20 cellular contexts compared by ENCODE assay signal in genomic region chr1:20051218-20051829, GRCh38. TPM values are rescaled to one million over a fixed set of nuclear protein-coding genes. Genes with fewer than 3 reads are reported as not detected.
DNase-seq lines count a peak whose midpoint lies in the region; ATAC-seq, FAIRE-seq and TF ChIP-seq lines count a peak whose summit lies in the region.
"Had no signal": no experiment of that assay in that cellular context is flagged by ENCODE, and none has a peak within 500 bp of the region (broad histone marks: within the 10 kb centered on the region; RNA-seq: fewer than 3 reads in every experiment).

No MANE protein-coding gene starts in this region.

- H3K4me3 Mint-ChIP-seq in MCF 10A (ENCODE audit: unreplicated experiment), result no peak overlapping the region
- H3K4me3 Mint-ChIP-seq: CD4-positive, CD25-positive, alpha-beta regulatory T cell; IgD-negative memory B cell had no signal

- CTCF ChIA-PET in mammary epithelial cell (lab: Charles Lee; ENCODE audit: low non-redundant PET), result no interaction called here
- CTCF ChIA-PET in MCF 10A (lab: Yijun Ruan, JAX), result no interaction called here
- CTCF ChIA-PET in OCI-LY7 (lab: Charles Lee; ENCODE audit: unreplicated experiment), result no interaction called here

- H4K20me1 ChIP-seq in mammary epithelial cell (ENCODE audit: insufficient read depth, low read length) (no peaks in the 10 kb centered on the region), OCI-LY7 (ENCODE audit: insufficient read depth, low read length) (no peaks in the 10 kb centered on the region)
- H4K20me1 ChIP-seq: BLaER1 treated with 17β-estradiol and CSF1 and Interleukin-3, amounts not matched to agents 10 nM and 100 nM had no signal

- no peaks in the 10 kb centered on the region for H3K9me2 ChIP-seq in OCI-LY7 (ENCODE audit: insufficient read depth, low read length)

- H3K27ac Mint-ChIP-seq in MCF 10A (ENCODE audit: low read depth, unreplicated experiment), result no peak overlapping the region
- H3K27ac Mint-ChIP-seq: CD4-positive, CD25-positive, alpha-beta regulatory T cell; IgD-negative memory B cell had no signal

- H3K4me2 ChIP-seq in mammary epithelial cell (ENCODE audit: insufficient read depth, low read depth, low read length), result no peak overlapping the region
- H3K4me2 ChIP-seq in OCI-LY7 (ENCODE audit: low read length), result no peak overlapping the region
- H3K4me2 ChIP-seq: BLaER1 treated with 17β-estradiol and CSF1 and Interleukin-3, amounts not matched to agents 10 nM and 100 nM had no signal

- FAIRE-seq in endometrium (lab: Jason Lieb, UNC), result peak; percentile 21
- FAIRE-seq: GM12892, GM19239, H54 had no signal

- H3K36me3 ChIP-seq in mammary epithelial cell (ENCODE audit: insufficient read depth, low read length) (no peaks in the 10 kb centered on the region), OCI-LY7 (ENCODE audit: insufficient read depth, low read length) (no peaks in the 10 kb centered on the region)

- peaks cover 2% of the 10 kb centered on the region for H3K9me3 ChIP-seq in mammary epithelial cell (replicated peaks; ENCODE audit: insufficient read depth, low read length)
- H3K9me3 ChIP-seq in OCI-LY7 (ENCODE audit: low read length), result peaks cover 41% of the 10 kb centered on the region

- H3K4me1 ChIP-seq in mammary epithelial cell (ENCODE audit: insufficient read depth, low read length), result no peaks in the 10 kb centered on the region
- no peaks in the 10 kb centered on the region for H3K4me1 ChIP-seq in OCI-LY7 (ENCODE audit: insufficient read depth, low read length, poor library complexity, severe bottlenecking)

- H3K9me3 Mint-ChIP-seq in MCF 10A (ENCODE audit: unreplicated experiment), result peaks cover 9% of the 10 kb centered on the region

- no peaks in the 10 kb centered on the region for H3K36me3 Mint-ChIP-seq in MCF 10A (ENCODE audit: insufficient read depth, unreplicated experiment)
- H3K36me3 Mint-ChIP-seq: CD4-positive, CD25-positive, alpha-beta regulatory T cell; IgD-negative memory B cell had no signal

- H3K27ac ChIP-seq in mammary epithelial cell (ENCODE audit: insufficient read depth, low read depth, low read length) (no peak overlapping the region), OCI-LY7 (ENCODE audit: low read depth, low read length, poor library complexity, severe bottlenecking) (no peak overlapping the region)
- H3K27ac ChIP-seq: BLaER1 treated with 17β-estradiol and CSF1 and Interleukin-3, amounts not matched to agents 10 nM and 100 nM had no signal

- DNase-seq in mammary epithelial cell (peak; percentile 27), MCF 10A (ENCODE audit: unreplicated experiment) (no peak), OCI-LY7 (ENCODE audit: low spot score) (peak; percentile 34), glomerular visceral epithelial cell (ENCODE audit: extremely low spot score) (no peak)
- no peak for DNase-seq in activated CD4-positive, alpha-beta T cell treated with anti-CD3 and anti-CD28 coated beads, Interleukin-2, amount 50 U/mL, for 4 hours
- DNase-seq: ACHN; Calu3; CD4-positive, CD25-positive, alpha-beta regulatory T cell; DMS 273 treated with DMSO at 0.1 percent for 48 hours; DMS79 treated with DMSO at 0.1 percent for 48 hours; EL had no signal

- POLR2A ChIA-PET in MCF 10A (lab: Yijun Ruan, JAX), result no interaction called here
- POLR2A ChIA-PET in OCI-LY7 (lab: Charles Lee), result no interaction called here

- H3K9ac ChIP-seq in mammary epithelial cell (ENCODE audit: insufficient read depth, low read length), result no peak overlapping the region
- H3K9ac ChIP-seq: BLaER1 treated with 17β-estradiol and CSF1 and Interleukin-3, amounts not matched to agents 10 nM and 100 nM had no signal

- no peaks in the 10 kb centered on the region for H3K27me3 ChIP-seq in mammary epithelial cell (ENCODE audit: insufficient read depth, low read length)
- H3K27me3 ChIP-seq: BLaER1 treated with 17β-estradiol and CSF1 and Interleukin-3, amounts not matched to agents 10 nM and 100 nM had no signal

- dilution Hi-C loops in mammary epithelial cell (cut with HindIII; ENCODE audit: low sequenced_read_pairs), result no loop called here

- BruUV-seq in mammary epithelial cell (replicated peaks; lab: Mats Ljungman, UMichigan), result no TSS peak
- BruUV-seq in MCF 10A (replicated peaks; lab: Mats Ljungman, UMichigan), result no TSS peak
- BruUV-seq in OCI-LY7 (replicated peaks; lab: Mats Ljungman, UMichigan), result no TSS peak

- no peak for ATAC-seq in esophagus mucosa

- intact Hi-C loops in mammary epithelial cell (cut with micrococcal nuclease), result no loop called here
- intact Hi-C loops in MCF 10A (cut with micrococcal nuclease), result no loop called here
- intact Hi-C loops in OCI-LY7 (cut with micrococcal nuclease; ENCODE audit: unreplicated experiment), result no loop called here

- no peaks in the 10 kb centered on the region for H3K27me3 Mint-ChIP-seq in MCF 10A (ENCODE audit: insufficient read depth, unreplicated experiment)
- H3K27me3 Mint-ChIP-seq: IgD-negative memory B cell had no signal

- no peaks in the 10 kb centered on the region for H3K79me2 ChIP-seq in mammary epithelial cell (ENCODE audit: insufficient read depth, low read length)
- no peaks in the 10 kb centered on the region for H3K79me2 ChIP-seq in OCI-LY7 (ENCODE audit: insufficient read depth, low read depth, low read length)

- H2AFZ ChIP-seq in mammary epithelial cell (ENCODE audit: low read depth, low read length), result no peak overlapping the region
- H2AFZ ChIP-seq in OCI-LY7 (ENCODE audit: low read length), result no peak overlapping the region

- no peak for TF ChIP-seq CTCF in mammary epithelial cell (conservative IDR thresholded peaks at IDR 0.05 in 1 of 2, IDR thresholded peaks at IDR 0.05 in 1 of 2; ENCODE audit: extremely low read depth in 1 of 2, insufficient read depth in 1 of 2, low read depth in 1 of 2, low read length in 2 of 2)
- TF ChIP-seq CTCF in MCF 10A (IDR thresholded peaks at IDR 0.05; ENCODE audit: unreplicated experiment), result no peak
- no peak for TF ChIP-seq CTCF in OCI-LY7 (conservative IDR thresholded peaks at IDR 0.05; ENCODE audit: low read length)

- in situ Hi-C loops in mammary epithelial cell (cut with MboI; ENCODE audit: low sequenced_read_pairs in 2 of 2), result no loop called here

- H3K4me1 Mint-ChIP-seq in MCF 10A (ENCODE audit: insufficient read depth, unreplicated experiment), result peaks cover 6% of the 10 kb centered on the region
- H3K4me1 Mint-ChIP-seq: CD4-positive, CD25-positive, alpha-beta regulatory T cell had no signal

- no peak overlapping the region for H3K4me3 ChIP-seq in mammary epithelial cell (replicated peaks in 1 of 3; ENCODE audit: insufficient read depth in 1 of 3, low read depth in 2 of 3, low read length in 3 of 3)
- no peak overlapping the region for H3K4me3 ChIP-seq in OCI-LY7 (ENCODE audit: low read depth, low read length, poor library complexity, severe bottlenecking)
- H3K4me3 ChIP-seq: BLaER1 treated with 17β-estradiol and CSF1 and Interleukin-3, amounts not matched to agents 10 nM and 100 nM had no signal

RNA-seq across cellular contexts. Expression of gene PLA2G5, which starts 18.7 kb away (rescaled TPM):
- not detected for total RNA-seq in mammary epithelial cell
- 0.07 TPM for polyA plus RNA-seq in mammary epithelial cell
- polyA minus RNA-seq in mammary epithelial cell, result not detected
- total RNA-seq in MCF 10A (2022), result not detected in 2 replicates
- not detected in 2 replicates for total RNA-seq in OCI-LY7 (2014; rRNA removed; shearing (Covaris generic))
- total RNA-seq in OCI-LY7 (2022), result not detected in 2 replicates
- total RNA-seq in esophagus mucosa, result 0.52 TPM
- total RNA-seq: A172; Calu3; CD4-positive, CD25-positive, alpha-beta regulatory T cell; HT-29 had no signal
- polyA plus RNA-seq: CD4-positive, CD25-positive, alpha-beta regulatory T cell; IgD-negative memory B cell had no signal

Comparison
In these comparisons a context has a peak if more than half of its experiments do, and no peak if none do; other contexts are left out.
1. DNase-seq: peak in mammary epithelial cell (single experiment) and OCI-LY7 (single experiment); none in MCF 10A (single experiment), glomerular visceral epithelial cell (single experiment) and activated CD4-positive, alpha-beta T cell treated with anti-CD3 and anti-CD28 coated beads, Interleukin-2, amount 50 U/mL, for 4 hours (0 of 2).